11 cellular contexts compared by ENCODE assay signal in the genomic region with DNA sequence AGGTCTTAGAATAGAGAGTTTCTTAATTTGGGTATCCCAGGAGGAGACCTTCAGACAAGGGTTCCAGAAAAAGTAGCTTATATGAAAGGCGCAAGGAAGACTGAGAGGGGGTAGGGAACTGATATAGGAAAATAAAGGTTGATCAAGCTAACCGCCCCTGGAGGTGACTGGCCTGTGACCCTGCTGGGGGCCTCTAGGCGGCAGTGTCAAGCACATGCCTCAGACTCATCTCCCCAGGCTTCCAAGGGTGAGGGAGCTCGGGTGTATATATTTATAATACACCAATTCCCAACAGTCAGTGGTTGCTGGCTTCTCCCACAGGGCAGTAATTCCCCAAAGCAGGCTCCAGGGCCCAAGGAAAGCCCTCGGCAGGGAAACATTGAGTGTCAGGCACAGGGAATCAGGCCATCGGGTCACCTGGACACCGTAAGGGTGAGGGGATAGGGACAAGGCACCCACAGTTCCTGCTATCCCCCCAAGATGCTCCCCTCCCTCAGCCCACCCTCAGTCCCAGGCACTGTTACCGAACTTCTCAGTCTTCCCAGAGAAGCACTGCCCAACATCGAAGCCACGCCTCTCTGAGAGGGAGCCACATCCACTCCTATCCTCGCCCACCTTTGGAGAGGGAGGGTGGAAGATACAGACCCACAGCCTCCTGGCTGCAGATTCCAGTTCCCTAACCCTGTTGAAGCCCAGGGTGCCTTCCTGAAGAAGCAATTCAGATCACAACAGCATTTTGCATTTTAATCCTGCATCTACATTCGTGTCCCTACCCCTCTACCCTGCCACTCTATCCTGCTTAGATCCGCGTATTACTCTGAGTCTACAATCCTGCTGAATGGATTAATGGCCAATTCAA. TPM values are rescaled to one million over a fixed set of nuclear protein-coding genes. Genes with fewer than 3 reads are reported as not detected.
DNase-seq lines count a peak whose midpoint lies in the region; ATAC-seq and TF ChIP-seq lines count a peak whose summit lies in the region.
"Had no signal": no experiment of that assay in that cellular context is flagged by ENCODE, and none has a peak within 500 bp of the region (broad histone marks: within the 10 kb centered on the region; RNA-seq: fewer than 3 reads in every experiment).

No MANE protein-coding gene starts in this region.

- no peak overlapping the region for H3K9ac ChIP-seq in MM.1S (ENCODE audit: low read length)

- no peak overlapping the region for H3K27ac ChIP-seq in MM.1S (ENCODE audit: low read length)

- H3F3A ChIP-seq in MM.1S (ENCODE audit: insufficient read depth, low read length), result no peaks in the 10 kb centered on the region

- no peaks in the 10 kb centered on the region for H3K79me2 ChIP-seq in MM.1S (ENCODE audit: low read length)

- no peaks in the 10 kb centered on the region for H3K9me2 ChIP-seq in MM.1S (replicated peaks; ENCODE audit: insufficient read depth, low read length)

- H4K20me1 ChIP-seq in MM.1S (ENCODE audit: insufficient read depth, low read length), result no peaks in the 10 kb centered on the region

- intact Hi-C loops in head of caudate nucleus (cut with DNase I) (no loop called here), sciatic nerve (cut with DNase I) (no loop called here)

- H3K4me3 ChIP-seq in MM.1S (ENCODE audit: low read length) (no peak overlapping the region), foreskin fibroblast (ENCODE audit: low read depth in 1 of 2, low read length in 2 of 2) (no peak overlapping the region)

- H3K4me1 ChIP-seq in MM.1S (ENCODE audit: low read length), result no peaks in the 10 kb centered on the region

- H3K4me2 ChIP-seq in MM.1S (ENCODE audit: low read depth, low read length), result no peak overlapping the region

- ATAC-seq in GM19351 (IDR thresholded peaks at IDR 0.05; ENCODE audit: unreplicated experiment) (peak; percentile 90), HG03469 (IDR thresholded peaks at IDR 0.05; ENCODE audit: unreplicated experiment) (no peak), HG02571 (IDR thresholded peaks at IDR 0.05; ENCODE audit: unreplicated experiment) (no peak), sciatic nerve (no peak)
- ATAC-seq: stimulated activated naive CD8-positive, alpha-beta T cell treated with anti-CD3 and anti-CD28 coated beads, Interleukin-15, amount 100 ng/mL, for 72 hours had no signal

- no peaks in the 10 kb centered on the region for H3K27me3 ChIP-seq in MM.1S (replicated peaks; ENCODE audit: insufficient read depth, low read length)

- no peak overlapping the region for H2AFZ ChIP-seq in MM.1S (ENCODE audit: low read length)

- TF ChIP-seq CTCF in MM.1S (IDR thresholded peaks at IDR 0.05; ENCODE audit: low read length) (peak; percentile 34), foreskin fibroblast (IDR thresholded peaks at IDR 0.05; ENCODE audit: low read depth, low read length) (peak; percentile 9)

- DNase-seq in COLO668 (lab: John Stamatoyannopoulos, UW; ENCODE audit: unreplicated experiment) (peak; percentile 0), MM.1S (no peak), foreskin fibroblast (peak in 1 of 2 donors; percentile 12), head of caudate nucleus (no peak), sciatic nerve (ENCODE audit: low spot score) (no peak)
- DNase-seq: activated CD4-positive, alpha-beta memory T cell treated with anti-CD3 and anti-CD28 coated beads for 36 hours; stimulated activated naive CD8-positive, alpha-beta T cell treated with anti-CD3 and anti-CD28 coated beads, Interleukin-15, amount 100 ng/mL, for 72 hours had no signal

- no peaks in the 10 kb centered on the region for H3K36me3 ChIP-seq in MM.1S (replicated peaks; ENCODE audit: insufficient read depth, low read length)

- H3K9me3 ChIP-seq in MM.1S (replicated peaks; ENCODE audit: insufficient read depth, low read length), result no peaks in the 10 kb centered on the region

RNA-seq across cellular contexts. Expression of gene CAV3, which starts 19.5 kb away (rescaled TPM):
- total RNA-seq in sciatic nerve, result not detected
- total RNA-seq: activated CD4-positive, alpha-beta memory T cell treated with anti-CD3 and anti-CD28 coated beads for 36 hours; posterior vena cava had no signal

RNA-seq across cellular contexts. Expression of gene OXTR, which starts 55.3 kb away (rescaled TPM):
- total RNA-seq in sciatic nerve, result 1.3 TPM
